Comparison of ENCODE assay signal across 21 cellular contexts in genomic region chr20:62725596-62726268, GRCh38. TPM values are rescaled to one million over a fixed set of nuclear protein-coding genes. Genes with fewer than 3 reads are reported as not detected.
"Had no signal": no experiment of that assay in that cellular context is flagged by ENCODE, and none has a peak within 500 bp of the region (broad histone marks: within the 10 kb centered on the region; RNA-seq: fewer than 3 reads in every experiment).

No MANE protein-coding gene starts in this region.

- DNase-seq: activated CD4-positive, alpha-beta T cell treated with anti-CD3 and anti-CD28 coated beads, Interleukin-2, amount 10 ng/mL, durations not matched to agents 24 days and 14 days; activated CD4-positive, CD25-positive, alpha-beta regulatory T cell; activated CD8-positive, alpha-beta T cell treated with anti-CD3 and anti-CD28 coated beads for 36 hours; activated naive CD4-positive, alpha-beta T cell treated with anti-CD3 and anti-CD28 coated beads for 36 hours; cortex of kidney; effector CD8-positive, alpha-beta T cell; immature natural killer cell; stimulated activated naive CD8-positive, alpha-beta T cell treated with anti-CD3 and anti-CD28 coated beads, Interleukin-15, Interleukin-2, amounts not matched to agents 100 U/mL and 50 U/mL, for 24 hours; substantia nigra; T-helper 1 cell; T1000 had no signal

- H3K36me3 ChIP-seq: ascending aorta, esophagus muscularis mucosa, gastroesophageal sphincter, heart left ventricle, tibial nerve, vagina had no signal

- H3K27me3 ChIP-seq: ascending aorta, vagina had no signal

- H3K27ac ChIP-seq: ascending aorta, esophagus muscularis mucosa, gastroesophageal sphincter, skin epidermis, tibial nerve, vagina had no signal

- H3K9me3 ChIP-seq: vagina had no signal

- ATAC-seq: activated CD8-positive, alpha-beta T cell treated with anti-CD3 and anti-CD28 coated beads for 36 hours; activated T-helper 17 cell treated with anti-CD3 and anti-CD28 coated beads, Interleukin-2, amount 50 U/mL, for 72 hours; gastroesophageal sphincter; heart left ventricle; natural killer cell treated with Interleukin-12 subunit alpha and Interleukin-12 subunit beta and Interleukin-15 and Interleukin-18, amount 100 ng/mL, for 72 hours; stimulated activated naive CD8-positive, alpha-beta T cell treated with anti-CD3 and anti-CD28 coated beads, Interleukin-15, Interleukin-2, amounts not matched to agents 100 U/mL and 50 U/mL, for 24 hours had no signal

- H3K4me3 ChIP-seq: ascending aorta, esophagus muscularis mucosa, gastroesophageal sphincter, heart left ventricle, lung, skin epidermis, tibial nerve, vagina had no signal

- H3K4me1 ChIP-seq: ascending aorta, tibial nerve, vagina had no signal

RNA-seq across cellular contexts. Expression of gene NTSR1, which starts 17.1 kb away (rescaled TPM):
- total RNA-seq: activated CD4-positive, alpha-beta T cell treated with anti-CD3 and anti-CD28 coated beads, Interleukin-2, amount 10 ng/mL, durations not matched to agents 24 days and 14 days; activated CD8-positive, alpha-beta T cell treated with anti-CD3 and anti-CD28 coated beads for 36 hours; activated naive CD4-positive, alpha-beta T cell treated with anti-CD3 and anti-CD28 coated beads for 36 hours; activated T-helper 17 cell treated with anti-CD3 and anti-CD28 coated beads, Interleukin-2, amount 50 U/mL, for 72 hours; ascending aorta; natural killer cell treated with Interleukin-12 subunit alpha and Interleukin-12 subunit beta and Interleukin-15 and Interleukin-18, amount 100 ng/mL, for 72 hours had no signal
- polyA plus RNA-seq: immature natural killer cell had no signal
